Comparison of ENCODE assay signal across 28 cellular contexts in genomic region chr12:91239497-91239896, GRCh38. TPM values are rescaled to one million over a fixed set of nuclear protein-coding genes. Genes with fewer than 3 reads are reported as not detected.
DNase-seq lines count a peak whose midpoint lies in the region; ATAC-seq and TF ChIP-seq lines count a peak whose summit lies in the region.
"Had no signal": no experiment of that assay in that cellular context is flagged by ENCODE, and none has a peak within 500 bp of the region (broad histone marks: within the 10 kb centered on the region; RNA-seq: fewer than 3 reads in every experiment).

No MANE protein-coding gene starts in this region.

- H3K79me2 ChIP-seq in smooth muscle cell (ENCODE audit: low read depth): no peaks in the 10 kb centered on the region
- H3K79me2 ChIP-seq in SK-N-SH (ENCODE audit: insufficient read depth): no peaks in the 10 kb centered on the region

- no peaks in the 10 kb centered on the region for H4K20me1 ChIP-seq in smooth muscle cell (ENCODE audit: low read depth)
- H4K20me1 ChIP-seq in SK-N-SH (ENCODE audit: insufficient read depth): no peaks in the 10 kb centered on the region

- DNase-seq in SK-N-MC (ENCODE audit: low read depth, low spot score) (no peak), fibroblast of peridontal ligament (ENCODE audit: extremely low read depth) (peak; percentile 52), left lung (no peak), smooth muscle cell (lab: John Stamatoyannopoulos, UW; ENCODE audit: unreplicated experiment) (no peak), SK-N-SH (no peak), glomerular visceral epithelial cell (ENCODE audit: extremely low spot score) (no peak)
- DNase-seq: activated CD4-positive, alpha-beta T cell treated with anti-CD3 and anti-CD28 coated beads for 48 hours; activated naive CD4-positive, alpha-beta T cell; activated T-cell treated with anti-CD3 and anti-CD28 coated beads, Interleukin-2, amount 50 U/mL, for 48 hours; C1 segment of cervical spinal cord; Caco-2; dermis blood vessel endothelial cell; DMS79; H7; head of caudate nucleus; MV-4-11; NCI-H1694; NCI-H69; nephron progenitor cell had no signal

- POLR2A ChIA-PET in SK-N-SH (lab: Yijun Ruan, JAX): no interaction called here

- H3K4me2 ChIP-seq in smooth muscle cell: peak overlapping the region; percentile 52
- H3K4me2 ChIP-seq in SK-N-SH: no peak overlapping the region
- H3K4me2 ChIP-seq: KMS-11 had no signal

- H3K36me3 ChIP-seq in SK-N-MC (ENCODE audit: insufficient read depth, low read length) (no peaks in the 10 kb centered on the region), left lung (no peaks in the 10 kb centered on the region), smooth muscle cell (ENCODE audit: low read depth) (no peaks in the 10 kb centered on the region), SK-N-SH (replicated peaks in 1 of 2; ENCODE audit: control insufficient read depth in 1 of 2, insufficient read depth in 2 of 2, low read length in 1 of 2) (no peaks in the 10 kb centered on the region)
- H3K36me3 ChIP-seq: adrenal gland, prostate gland had no signal

- peak overlapping the region; percentile 22; the same call in 1 of the 2 replicates for H3K27ac ChIP-seq in SK-N-MC
- H3K27ac ChIP-seq in left lung: peak overlapping the region in 1 of 2 donors; percentile 51
- H3K27ac ChIP-seq in smooth muscle cell (ENCODE audit: low read depth): peak overlapping the region; percentile 59
- H3K27ac ChIP-seq in SK-N-SH (ENCODE audit: low read depth in 2 of 2, low read length in 1 of 2): no peak overlapping the region
- H3K27ac ChIP-seq: KMS-11, prostate gland, RWPE1, VCaP had no signal

- ATAC-seq in left lung: peak; percentile 74
- ATAC-seq in GM19397 (IDR thresholded peaks at IDR 0.05; ENCODE audit: unreplicated experiment): no peak
- ATAC-seq in GM21717 (IDR thresholded peaks at IDR 0.05; ENCODE audit: unreplicated experiment): no peak
- ATAC-seq: left lobe of liver had no signal

- WGBS in smooth muscle cell (ENCODE audit: low lambda C conversion rate): 59% methylated on average over 2 of the region's 2 CpGs
- WGBS in SK-N-SH (ENCODE audit: low lambda C conversion rate): 65% methylated on average over 2 of the region's 2 CpGs

- no peak for TF ChIP-seq RAD21 in SK-N-SH (IDR thresholded peaks at IDR 0.05; ENCODE audit: low read length)

- H3K9ac ChIP-seq in SK-N-MC (ENCODE audit: insufficient read length) (no peak overlapping the region), smooth muscle cell (ENCODE audit: low read depth) (no peak overlapping the region), SK-N-SH (no peak overlapping the region)
- H3K9ac ChIP-seq: KMS-11 had no signal

- H2AFZ ChIP-seq in smooth muscle cell (ENCODE audit: low read depth) (peak overlapping the region; percentile 69), SK-N-SH (ENCODE audit: low read depth) (no peak overlapping the region)

- H3F3A ChIP-seq in smooth muscle cell (ENCODE audit: low read depth) (no peaks in the 10 kb centered on the region), SK-N-SH (replicated peaks; ENCODE audit: insufficient read depth) (no peaks in the 10 kb centered on the region)

- no peak for TF ChIP-seq EP300 in SK-N-SH (IDR thresholded peaks at IDR 0.05; ENCODE audit: borderline replicate concordance in 1 of 2, low read depth in 1 of 2, low read length in 1 of 2)

- TF ChIP-seq CTCF in left lung (IDR thresholded peaks at IDR 0.05): no peak
- TF ChIP-seq CTCF in smooth muscle cell (IDR thresholded peaks at IDR 0.05; ENCODE audit: borderline replicate concordance, insufficient read depth, poor library complexity, severe bottlenecking): no peak
- TF ChIP-seq CTCF in SK-N-SH (IDR thresholded peaks at IDR 0.05): no peak

- no peaks in the 10 kb centered on the region for H3K27me3 ChIP-seq in left lung
- no peaks in the 10 kb centered on the region for H3K27me3 ChIP-seq in smooth muscle cell (ENCODE audit: low read depth)
- no peaks in the 10 kb centered on the region for H3K27me3 ChIP-seq in SK-N-SH (ENCODE audit: insufficient read depth)
- H3K27me3 ChIP-seq: adrenal gland had no signal

- intact Hi-C loops in left lung (cut with DNase I): no loop called here

- H3K4me1 ChIP-seq in left lung (no peaks in the 10 kb centered on the region), smooth muscle cell (ENCODE audit: low read depth) (peaks cover 13% of the 10 kb centered on the region), SK-N-SH (ENCODE audit: control insufficient read depth in 1 of 2, insufficient read depth in 2 of 2, low read depth in 1 of 2, low read length in 1 of 2) (no peaks in the 10 kb centered on the region)
- H3K4me1 ChIP-seq: Caco-2, prostate gland had no signal

- no peaks in the 10 kb centered on the region for H3K9me3 ChIP-seq in SK-N-MC (ENCODE audit: low read depth, low read length)
- no peaks in the 10 kb centered on the region for H3K9me3 ChIP-seq in left lung
- H3K9me3 ChIP-seq in smooth muscle cell (replicated peaks; ENCODE audit: low read depth): no peaks in the 10 kb centered on the region
- no peaks in the 10 kb centered on the region for H3K9me3 ChIP-seq in SK-N-SH
- H3K9me3 ChIP-seq: Caco-2, prostate gland had no signal

- H3K4me3 ChIP-seq in SK-N-MC (no peak overlapping the region), left lung (no peak overlapping the region), smooth muscle cell (no peak overlapping the region), SK-N-SH (ENCODE audit: low read depth in 2 of 2, low read length in 1 of 2) (no peak overlapping the region)
- H3K4me3 ChIP-seq: adrenal gland, prostate gland had no signal

- H3K9me2 ChIP-seq in SK-N-SH: no peaks in the 10 kb centered on the region

- CTCF ChIA-PET in SK-N-SH (lab: Yijun Ruan, JAX): interaction anchor here (0.7 kb wide), 1 partner anchor 30 kb away, joined by 3 read pairs; no protein-coding TSS in a partner anchor

TF ChIP-seq in SK-N-SH, 30 proteins besides CTCF, POLR2A, EP300 and RAD21:
- TF ChIP-seq SIN3A (IDR thresholded peaks at IDR 0.05; ENCODE audit: borderline replicate concordance, low read depth, low read length): no peak
- no peak for TF ChIP-seq MEF2A (IDR thresholded peaks at IDR 0.05; ENCODE audit: borderline replicate concordance, low read depth)
- no peak for TF ChIP-seq JUND (IDR thresholded peaks at IDR 0.05)

RNA-seq across cellular contexts. Expression of gene DCN, which starts 56.9 kb away (rescaled TPM):
- total RNA-seq in left lung: 1,000 to 10,000 TPM in 1 of 2 donors, 100 to 1,000 TPM in 1; 966 to 1,049 TPM
- total RNA-seq in smooth muscle cell: 1,657 and 1,844 TPM in 2 replicates
- 1,043 and 1,354 TPM in 2 replicates for polyA plus RNA-seq in smooth muscle cell
- 5.5 and 8.9 TPM in 2 replicates for polyA plus RNA-seq in SK-N-SH (2012; rRNA removed)
- 5.9 and 7.0 TPM in 2 replicates for polyA plus RNA-seq in SK-N-SH (2012; cell fraction: cytosol; rRNA removed)
- polyA plus RNA-seq in SK-N-SH (2012; cell fraction: nucleus; rRNA removed): 3.5 and 7.3 TPM in 2 replicates
- total RNA-seq: H7, HT1080 had no signal

Comparison
In these comparisons a context has a peak if more than half of its experiments do, and no peak if none do; other contexts are left out.
1. H3K27ac ChIP-seq: peak in SK-N-MC (single experiment) and smooth muscle cell (single experiment); none in SK-N-SH (0 of 2).